Comparison of ENCODE assay signal across 10 cellular contexts in genomic region chr2:8481463-8482009, GRCh38.
DNase-seq lines count a peak whose midpoint lies in the region; ATAC-seq, FAIRE-seq and TF ChIP-seq lines count a peak whose summit lies in the region.
"Had no signal": no experiment of that assay in that cellular context is flagged by ENCODE, and none has a peak within 500 bp of the region (broad histone marks: within the 10 kb centered on the region; RNA-seq: fewer than 3 reads in every experiment).

No MANE protein-coding gene starts in this region.

- ATAC-seq in HG03025 (IDR thresholded peaks at IDR 0.05; ENCODE audit: low FRiP score, unreplicated experiment) = peak; percentile 58

- no peaks in the 10 kb centered on the region for H3K36me3 ChIP-seq in small intestine (ENCODE audit: control insufficient read depth in 2 of 2, insufficient read depth in 2 of 2, low read length in 2 of 2)
- H3K36me3 ChIP-seq: breast epithelium, suprapubic skin had no signal

- H3K4me3 ChIP-seq in small intestine (ENCODE audit: low read depth in 1 of 2, low read length in 2 of 2) = no peak overlapping the region
- H3K4me3 ChIP-seq: breast epithelium, suprapubic skin had no signal

- TF ChIP-seq CTCF in D721Med (IDR thresholded peaks at IDR 0.05; ENCODE audit: insufficient read depth, missing control alignments) = no peak

- H3K4me1 ChIP-seq in small intestine (ENCODE audit: control insufficient read depth in 2 of 2, insufficient read depth in 1 of 2, low read depth in 1 of 2, low read length in 1 of 2) = peaks cover 8 to 13% of the 10 kb centered on the region in 2 donors
- H3K4me1 ChIP-seq: breast epithelium had no signal

- no peaks in the 10 kb centered on the region for H3K27me3 ChIP-seq in small intestine (ENCODE audit: control insufficient read depth in 2 of 2, insufficient read depth in 2 of 2, low read length in 2 of 2)
- H3K27me3 ChIP-seq: breast epithelium, suprapubic skin had no signal

- FAIRE-seq in D721Med (lab: Jason Lieb, UNC) (no peak), small intestine (lab: Jason Lieb, UNC) (no peak)

- 64 to 77% (median 75%) methylated on average over 6 of the region's 6 CpGs for WGBS in small intestine, 3 donors

- DNase-seq in SKM-1 treated with dmso at 0.1 percent for 144 hours (lab: John Stamatoyannopoulos, UW; ENCODE audit: unreplicated experiment) (peak; percentile 22), SKM-1 (lab: John Stamatoyannopoulos, UW; ENCODE audit: unreplicated experiment) (no peak), UCSD-AML1 (lab: John Stamatoyannopoulos, UW; ENCODE audit: unreplicated experiment) (peak; percentile 63), D721Med (ENCODE audit: insufficient read length, low spot score) (no peak), cerebellum (ENCODE audit: low spot score) (no peak), small intestine (no peak)
- DNase-seq in stimulated activated CD4-positive, alpha-beta T cell treated with anti-CD3 and anti-CD28 coated beads, Interleukin-4, amount 100 ng/mL, for 1 hour = peak; percentile 19

- no peaks in the 10 kb centered on the region for H3K9me3 ChIP-seq in small intestine (ENCODE audit: control insufficient read depth, low read depth)
- H3K9me3 ChIP-seq: breast epithelium, suprapubic skin had no signal

- no peak overlapping the region for H3K27ac ChIP-seq in small intestine (ENCODE audit: low read depth in 1 of 2, low read length in 1 of 2)
- H3K27ac ChIP-seq: breast epithelium, suprapubic skin had no signal

Comparison
In these comparisons a context has a peak if more than half of its experiments do, and no peak if none do; other contexts are left out.
1. DNase-seq: peak in SKM-1 treated with dmso at 0.1 percent for 144 hours (single experiment), UCSD-AML1 (single experiment) and stimulated activated CD4-positive, alpha-beta T cell treated with anti-CD3 and anti-CD28 coated beads, Interleukin-4, amount 100 ng/mL, for 1 hour (single experiment); none in SKM-1 (single experiment), D721Med (single experiment), cerebellum (single experiment) and small intestine (single experiment).